In genomic region chr7:2691223-2691818, GRCh38 we compare ENCODE assay signal across 1 cellular context.
TF ChIP-seq lines count a peak whose summit lies in the region.

No MANE protein-coding gene starts in this region.

TF ChIP-seq in WTC11, 78 proteins besides CTCF, POLR2A, EP300 and RAD21:
- TF ChIP-seq ATF1 (CRISPR knock-in tag; IDR thresholded peaks at IDR 0.05): no peak
- TF ChIP-seq ZNF138 (CRISPR knock-in tag; conservative IDR thresholded peaks at IDR 0.05): no peak
- no peak for TF ChIP-seq ZNF416 (CRISPR knock-in tag; IDR thresholded peaks at IDR 0.05)
- TF ChIP-seq GABPB1 (CRISPR knock-in tag; IDR thresholded peaks at IDR 0.05): peak; percentile 85
